Comparison of ENCODE assay signal across 19 cellular contexts in the genomic region with DNA sequence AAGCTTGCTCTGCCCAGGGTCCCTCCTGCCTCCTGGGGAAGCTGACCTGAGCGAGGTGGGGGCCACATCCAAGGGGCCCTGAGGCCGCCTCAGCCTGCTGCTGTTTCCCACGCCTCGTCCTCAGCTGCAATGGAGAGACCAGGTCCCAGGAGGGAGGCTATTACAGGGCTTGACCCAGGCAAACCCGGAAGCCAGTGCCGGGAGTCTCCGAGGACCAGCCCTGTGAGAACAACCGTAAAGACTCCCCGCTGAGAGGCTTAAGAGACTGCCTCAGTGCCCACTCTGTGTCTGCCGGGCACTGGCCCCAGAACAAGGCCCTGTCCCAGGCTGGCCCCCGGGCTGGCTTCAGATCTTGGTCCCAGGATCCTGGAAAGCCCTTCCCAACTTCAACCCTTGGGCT.
"Had no signal": no experiment of that assay in that cellular context is flagged by ENCODE, and none has a peak within 500 bp of the region (broad histone marks: within the 10 kb centered on the region; RNA-seq: fewer than 3 reads in every experiment).

No MANE protein-coding gene starts in this region.

- H3K4me2 ChIP-seq: neural progenitor cell had no signal

- H3K9me3 ChIP-seq: esophagus muscularis mucosa, lower lobe of right lung, pancreas, tibial nerve had no signal

- H3K27me3 ChIP-seq: neural progenitor cell, pancreas, tibial nerve had no signal

- H3K4me3 ChIP-seq: esophagus muscularis mucosa, lower lobe of right lung, neural progenitor cell, pancreas, tibial nerve had no signal

- H3K27ac ChIP-seq: lower lobe of right lung, neural progenitor cell, pancreas had no signal

- H3K9ac ChIP-seq: neural progenitor cell had no signal

- H3K4me1 ChIP-seq: pancreas had no signal

- DNase-seq: activated CD4-positive, CD25-positive, alpha-beta regulatory T cell treated with anti-CD3 and anti-CD28 coated beads, Interleukin-2, amount 50 U/mL, for 72 hours; activated naive CD8-positive, alpha-beta T cell treated with anti-CD3 and anti-CD28 coated beads, Interleukin-2, amount 10 ng/mL, durations not matched to agents 7 days and 5 days; cortex of kidney; effector CD4-positive, alpha-beta T cell; hypothalamus; kidney glomerular epithelial cell; midbrain; retina; stimulated activated CD4-positive, alpha-beta T cell treated with anti-CD3 and anti-CD28 coated beads, Interleukin-4, amount 100 ng/mL, for 4 hours; stimulated activated CD8-positive, alpha-beta memory T cell treated with anti-CD3 and anti-CD28 coated beads, Interleukin-4, amount 100 ng/mL, for 48 hours; stimulated activated naive CD4-positive, alpha-beta T cell treated with Interleukin-2 at 50 U/mL for 16 hours; substantia nigra; T-cell; T-helper 9 cell had no signal

- ATAC-seq: lower lobe of right lung, T-cell had no signal

- H3K36me3 ChIP-seq: esophagus muscularis mucosa, lower lobe of right lung, neural progenitor cell, pancreas, tibial nerve had no signal

- H2AFZ ChIP-seq: neural progenitor cell had no signal
